ENCODE assay signal across 8 cellular contexts in the genomic region with DNA sequence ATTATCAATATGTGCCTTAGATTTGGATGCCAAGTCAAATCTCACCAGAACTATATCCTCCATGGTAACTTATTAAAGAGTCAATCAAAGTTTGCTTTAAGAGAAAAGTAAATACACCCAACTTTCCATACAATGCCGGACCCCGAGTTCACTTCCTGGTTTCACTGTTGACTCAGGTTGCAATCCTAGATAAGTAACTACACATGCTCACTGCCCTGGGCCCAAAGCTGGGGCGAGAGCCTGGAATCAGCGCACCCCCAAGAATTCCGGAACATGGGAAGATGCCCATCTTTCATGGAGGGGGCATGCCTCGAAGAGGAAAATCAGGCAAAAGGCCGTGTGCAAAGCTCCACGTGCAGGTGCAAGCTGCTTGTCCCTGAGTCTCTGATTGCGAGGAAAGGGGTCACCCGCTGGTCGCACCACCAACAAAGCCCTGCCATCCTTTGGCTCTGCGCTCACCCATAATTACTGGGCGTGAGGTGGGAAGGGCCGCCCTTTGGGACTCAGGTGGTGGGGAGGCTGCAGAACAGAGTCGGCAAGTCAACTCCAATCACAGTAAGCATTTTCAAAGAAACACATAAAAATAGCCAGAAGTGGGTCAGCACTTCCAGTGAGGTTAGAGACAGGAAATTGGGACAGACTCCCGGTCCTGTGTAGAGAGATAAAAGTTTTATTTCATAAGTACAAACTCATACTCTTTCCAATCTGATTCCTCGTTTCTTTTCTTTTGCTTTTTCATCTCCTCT.
A peak's percentile ranks its signal among the peaks of the same experiment; 100 is the strongest.
DNase-seq lines count a peak whose midpoint lies in the region; ATAC-seq and TF ChIP-seq lines count a peak whose summit lies in the region.

No MANE protein-coding gene starts in this region.

- H3K4me3 ChIP-seq in lower lobe of right lung (no peak overlapping the region), HAP-1 (no peak overlapping the region)

- no peak overlapping the region for H3K4me3 Mint-ChIP-seq in activated naive CD4-positive, alpha-beta T cell treated with anti-CD3 and anti-CD28 coated beads for 36 hours
- H3K4me3 Mint-ChIP-seq in activated naive CD8-positive, alpha-beta T cell treated with anti-CD3 and anti-CD28 coated beads, Interleukin-2, amount 10 ng/mL, durations not matched to agents 7 days and 5 days, result peak overlapping the region; percentile 47

- H3K27me3 ChIP-seq in lower lobe of right lung (ENCODE audit: low read depth) (no peaks in the 10 kb centered on the region), HAP-1 (ENCODE audit: low read depth) (no peaks in the 10 kb centered on the region)

- H3K9me3 Mint-ChIP-seq in activated naive CD4-positive, alpha-beta T cell treated with anti-CD3 and anti-CD28 coated beads for 36 hours, result no peaks in the 10 kb centered on the region
- H3K9me3 Mint-ChIP-seq in activated naive CD8-positive, alpha-beta T cell treated with anti-CD3 and anti-CD28 coated beads, Interleukin-2, amount 10 ng/mL, durations not matched to agents 7 days and 5 days, result no peaks in the 10 kb centered on the region

- no peak for ATAC-seq in activated naive CD8-positive, alpha-beta T cell treated with anti-CD3 and anti-CD28 coated beads, Interleukin-2, amount 10 ng/mL, durations not matched to agents 7 days and 5 days (ENCODE audit: low read depth)
- ATAC-seq in lower lobe of right lung (peak; percentile 55 to 76), HG02678 (IDR thresholded peaks at IDR 0.05; ENCODE audit: unreplicated experiment) (no peak)

- H3K9me3 ChIP-seq in lower lobe of right lung (no peaks in the 10 kb centered on the region), HAP-1 (no peaks in the 10 kb centered on the region)

- peaks cover 84% of the 10 kb centered on the region for H3K4me1 Mint-ChIP-seq in activated naive CD4-positive, alpha-beta T cell treated with anti-CD3 and anti-CD28 coated beads for 36 hours (ENCODE audit: low read depth)
- H3K4me1 Mint-ChIP-seq in activated naive CD8-positive, alpha-beta T cell treated with anti-CD3 and anti-CD28 coated beads, Interleukin-2, amount 10 ng/mL, durations not matched to agents 7 days and 5 days, result peaks cover 62% of the 10 kb centered on the region

- H3K27me3 Mint-ChIP-seq in activated naive CD4-positive, alpha-beta T cell treated with anti-CD3 and anti-CD28 coated beads for 36 hours (ENCODE audit: low read depth), result no peaks in the 10 kb centered on the region
- H3K27me3 Mint-ChIP-seq in activated naive CD8-positive, alpha-beta T cell treated with anti-CD3 and anti-CD28 coated beads, Interleukin-2, amount 10 ng/mL, durations not matched to agents 7 days and 5 days, result no peaks in the 10 kb centered on the region

- no peak for TF ChIP-seq CTCF in lower lobe of right lung (IDR thresholded peaks at IDR 0.05)

- DNase-seq in activated naive CD4-positive, alpha-beta T cell treated with anti-CD3 and anti-CD28 coated beads for 36 hours, result no peak
- DNase-seq in activated naive CD4-positive, alpha-beta T cell (lab: John Stamatoyannopoulos, UW), result no peak
- no peak for DNase-seq in activated naive CD8-positive, alpha-beta T cell treated with anti-CD3 and anti-CD28 coated beads, Interleukin-2, amount 10 ng/mL, durations not matched to agents 7 days and 5 days
- no peak for DNase-seq in lower lobe of right lung
- peak; percentile 62 for DNase-seq in ureter (ENCODE audit: low spot score)
- no peak for DNase-seq in SW 1271 (lab: John Stamatoyannopoulos, UW)
- no peak for DNase-seq in HAP-1 (ENCODE audit: low spot score in 2 of 2)

- peak overlapping the region; percentile 54 for H3K27ac Mint-ChIP-seq in activated naive CD4-positive, alpha-beta T cell treated with anti-CD3 and anti-CD28 coated beads for 36 hours
- H3K27ac Mint-ChIP-seq in activated naive CD8-positive, alpha-beta T cell treated with anti-CD3 and anti-CD28 coated beads, Interleukin-2, amount 10 ng/mL, durations not matched to agents 7 days and 5 days, result peak overlapping the region; percentile 88

- in situ Hi-C loops in HAP-1 (cut with MboI; ENCODE audit: low sequenced_read_pairs), result no loop called here

- intact Hi-C loops in activated naive CD4-positive, alpha-beta T cell treated with anti-CD3 and anti-CD28 coated beads for 36 hours (cut with micrococcal nuclease), result loop anchor here (5.0 kb wide), 1 partner anchor 554 kb away; no protein-coding TSS in a partner anchor
- intact Hi-C loops in lower lobe of right lung (cut with DNase I), result no loop called here

- CTCF ChIA-PET in activated naive CD4-positive, alpha-beta T cell treated with anti-CD3 and anti-CD28 coated beads for 36 hours (lab: Charles Lee), result interaction anchor here (1.1 kb wide), 1 partner anchor 20 kb away, joined by 3 read pairs; no protein-coding TSS in a partner anchor

- POLR2A ChIA-PET in activated naive CD8-positive, alpha-beta T cell treated with anti-CD3 and anti-CD28 coated beads, Interleukin-2, amount 10 ng/mL, durations not matched to agents 7 days and 5 days (lab: Charles Lee), result no interaction called here

- H3K36me3 Mint-ChIP-seq in activated naive CD4-positive, alpha-beta T cell treated with anti-CD3 and anti-CD28 coated beads for 36 hours (ENCODE audit: low read depth), result no peaks in the 10 kb centered on the region
- H3K36me3 Mint-ChIP-seq in activated naive CD8-positive, alpha-beta T cell treated with anti-CD3 and anti-CD28 coated beads, Interleukin-2, amount 10 ng/mL, durations not matched to agents 7 days and 5 days, result peaks cover 5% of the 10 kb centered on the region

- no peaks in the 10 kb centered on the region for H3K36me3 ChIP-seq in lower lobe of right lung
- no peaks in the 10 kb centered on the region for H3K36me3 ChIP-seq in HAP-1 (replicated peaks)

- H3K27ac ChIP-seq in lower lobe of right lung, result peak overlapping the region; percentile 86

- H3K4me1 ChIP-seq in lower lobe of right lung, result peaks cover 94% of the 10 kb centered on the region
- H3K4me1 ChIP-seq in HAP-1, result peaks cover 17% of the 10 kb centered on the region

Comparison
In these comparisons a context has a peak if more than half of its experiments do, and no peak if none do; other contexts are left out.
1. ATAC-seq: peak in lower lobe of right lung (2 of 2); none in activated naive CD8-positive, alpha-beta T cell treated with anti-CD3 and anti-CD28 coated beads, Interleukin-2, amount 10 ng/mL, durations not matched to agents 7 days and 5 days (single experiment) and HG02678 (single experiment).